1 cellular context compared by ENCODE assay signal in genomic region chr6:26156105-26156849, GRCh38.
TF ChIP-seq lines count a peak whose summit lies in the region.

No MANE protein-coding gene starts in this region.

TF ChIP-seq in HepG2, 621 proteins besides CTCF, POLR2A, EP300 and RAD21 (continued from another document and continues in another):
- TF ChIP-seq ZGPAT (CRISPR knock-in tag; IDR thresholded peaks at IDR 0.05) (peak; percentile 91), POLR2G (IDR thresholded peaks at IDR 0.05; ENCODE audit: low read depth, low read length) (peak; percentile 99), ZNF562 (CRISPR knock-in tag; IDR thresholded peaks at IDR 0.05; ENCODE audit: borderline replicate concordance) (peak; percentile 85), ZNF75D (CRISPR knock-in tag; IDR thresholded peaks at IDR 0.05; ENCODE audit: borderline replicate concordance) (peak; percentile 66; the same call in 1 of the 2 replicates), ZBTB25 (CRISPR knock-in tag; IDR thresholded peaks at IDR 0.05) (peak; percentile 79; the same call in 1 of the 2 replicates), SMAD3 (CRISPR knock-in tag; IDR thresholded peaks at IDR 0.05) (peak; percentile 91; the same call in 1 of the 2 replicates), ZNF569 (CRISPR knock-in tag; IDR thresholded peaks at IDR 0.05; ENCODE audit: borderline replicate concordance) (no peak), MIER3 (CRISPR knock-in tag; IDR thresholded peaks at IDR 0.05; ENCODE audit: borderline replicate concordance) (peak; percentile 41), ZBTB21 (CRISPR knock-in tag; IDR thresholded peaks at IDR 0.05) (peak; percentile 49; the same call in 1 of the 2 replicates), MNT (IDR thresholded peaks at IDR 0.05) (no peak), ZNF143 (CRISPR knock-in tag; IDR thresholded peaks at IDR 0.05) (no peak; the same call in 1 of the 2 replicates), CHD4 (IDR thresholded peaks at IDR 0.05; ENCODE audit: borderline replicate concordance, low read length) (no peak), SOX13 (IDR thresholded peaks at IDR 0.05) (peak; percentile 67; the same call in 1 of the 2 replicates), SOX13 (CRISPR knock-in tag; conservative IDR thresholded peaks at IDR 0.05 in 1 of 2, IDR thresholded peaks at IDR 0.05 in 1 of 2) (peak in 1 of 2 experiments; percentile 70; a peak in 2 of 4 replicates), MXD4 (CRISPR knock-in tag; IDR thresholded peaks at IDR 0.05) (peak; percentile 65), TGIF2 (CRISPR knock-in tag; IDR thresholded peaks at IDR 0.05) (peak; percentile 84), NFKBIZ (CRISPR knock-in tag; IDR thresholded peaks at IDR 0.05) (peak; percentile 85; the same call in 1 of the 2 replicates), TMF1 (CRISPR knock-in tag; IDR thresholded peaks at IDR 0.05; ENCODE audit: low read depth) (peak; percentile 98), ZNF3 (CRISPR knock-in tag; IDR thresholded peaks at IDR 0.05) (no peak), ATAD3A (CRISPR knock-in tag; IDR thresholded peaks at IDR 0.05) (peak; percentile 59; the same call in 1 of the 2 replicates), ZBTB38 (CRISPR knock-in tag; IDR thresholded peaks at IDR 0.05) (peak; percentile 89), ZNF547 (CRISPR knock-in tag; IDR thresholded peaks at IDR 0.05) (peak; percentile 96), GLMP (CRISPR knock-in tag; IDR thresholded peaks at IDR 0.05; ENCODE audit: borderline replicate concordance) (no peak), ZNF142 (CRISPR knock-in tag; IDR thresholded peaks at IDR 0.05) (peak; percentile 91), NFE2L1 (CRISPR knock-in tag; IDR thresholded peaks at IDR 0.05; ENCODE audit: borderline replicate concordance) (peak; percentile 82), ZNF225 (CRISPR knock-in tag; IDR thresholded peaks at IDR 0.05) (peak; percentile 98), ZNF816 (CRISPR knock-in tag; IDR thresholded peaks at IDR 0.05; ENCODE audit: borderline replicate concordance) (peak; percentile 91; the same call in 1 of the 2 replicates), ZNF790 (CRISPR knock-in tag; IDR thresholded peaks at IDR 0.05; ENCODE audit: borderline replicate concordance) (peak; percentile 94), MED8 (CRISPR knock-in tag; IDR thresholded peaks at IDR 0.05; ENCODE audit: insufficient replicate concordance) (peak; percentile 99)
- TF ChIP-seq, protein P1, sequence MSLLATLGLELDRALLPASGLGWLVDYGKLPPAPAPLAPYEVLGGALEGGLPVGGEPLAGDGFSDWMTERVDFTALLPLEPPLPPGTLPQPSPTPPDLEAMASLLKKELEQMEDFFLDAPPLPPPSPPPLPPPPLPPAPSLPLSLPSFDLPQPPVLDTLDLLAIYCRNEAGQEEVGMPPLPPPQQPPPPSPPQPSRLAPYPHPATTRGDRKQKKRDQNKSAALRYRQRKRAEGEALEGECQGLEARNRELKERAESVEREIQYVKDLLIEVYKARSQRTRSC (CRISPR knock-in tag; IDR thresholded peaks at IDR 0.05; ENCODE audit: low read depth): peak; percentile 93; the same call in 1 of the 2 replicates
- TF ChIP-seq, protein P2, sequence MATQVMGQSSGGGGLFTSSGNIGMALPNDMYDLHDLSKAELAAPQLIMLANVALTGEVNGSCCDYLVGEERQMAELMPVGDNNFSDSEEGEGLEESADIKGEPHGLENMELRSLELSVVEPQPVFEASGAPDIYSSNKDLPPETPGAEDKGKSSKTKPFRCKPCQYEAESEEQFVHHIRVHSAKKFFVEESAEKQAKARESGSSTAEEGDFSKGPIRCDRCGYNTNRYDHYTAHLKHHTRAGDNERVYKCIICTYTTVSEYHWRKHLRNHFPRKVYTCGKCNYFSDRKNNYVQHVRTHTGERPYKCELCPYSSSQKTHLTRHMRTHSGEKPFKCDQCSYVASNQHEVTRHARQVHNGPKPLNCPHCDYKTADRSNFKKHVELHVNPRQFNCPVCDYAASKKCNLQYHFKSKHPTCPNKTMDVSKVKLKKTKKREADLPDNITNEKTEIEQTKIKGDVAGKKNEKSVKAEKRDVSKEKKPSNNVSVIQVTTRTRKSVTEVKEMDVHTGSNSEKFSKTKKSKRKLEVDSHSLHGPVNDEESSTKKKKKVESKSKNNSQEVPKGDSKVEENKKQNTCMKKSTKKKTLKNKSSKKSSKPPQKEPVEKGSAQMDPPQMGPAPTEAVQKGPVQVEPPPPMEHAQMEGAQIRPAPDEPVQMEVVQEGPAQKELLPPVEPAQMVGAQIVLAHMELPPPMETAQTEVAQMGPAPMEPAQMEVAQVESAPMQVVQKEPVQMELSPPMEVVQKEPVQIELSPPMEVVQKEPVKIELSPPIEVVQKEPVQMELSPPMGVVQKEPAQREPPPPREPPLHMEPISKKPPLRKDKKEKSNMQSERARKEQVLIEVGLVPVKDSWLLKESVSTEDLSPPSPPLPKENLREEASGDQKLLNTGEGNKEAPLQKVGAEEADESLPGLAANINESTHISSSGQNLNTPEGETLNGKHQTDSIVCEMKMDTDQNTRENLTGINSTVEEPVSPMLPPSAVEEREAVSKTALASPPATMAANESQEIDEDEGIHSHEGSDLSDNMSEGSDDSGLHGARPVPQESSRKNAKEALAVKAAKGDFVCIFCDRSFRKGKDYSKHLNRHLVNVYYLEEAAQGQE (IDR thresholded peaks at IDR 0.05; ENCODE audit: borderline replicate concordance in 1 of 2, low read depth in 1 of 2, low read length in 2 of 2): peak; percentile 31 to 84
- TF ChIP-seq, protein P3, sequence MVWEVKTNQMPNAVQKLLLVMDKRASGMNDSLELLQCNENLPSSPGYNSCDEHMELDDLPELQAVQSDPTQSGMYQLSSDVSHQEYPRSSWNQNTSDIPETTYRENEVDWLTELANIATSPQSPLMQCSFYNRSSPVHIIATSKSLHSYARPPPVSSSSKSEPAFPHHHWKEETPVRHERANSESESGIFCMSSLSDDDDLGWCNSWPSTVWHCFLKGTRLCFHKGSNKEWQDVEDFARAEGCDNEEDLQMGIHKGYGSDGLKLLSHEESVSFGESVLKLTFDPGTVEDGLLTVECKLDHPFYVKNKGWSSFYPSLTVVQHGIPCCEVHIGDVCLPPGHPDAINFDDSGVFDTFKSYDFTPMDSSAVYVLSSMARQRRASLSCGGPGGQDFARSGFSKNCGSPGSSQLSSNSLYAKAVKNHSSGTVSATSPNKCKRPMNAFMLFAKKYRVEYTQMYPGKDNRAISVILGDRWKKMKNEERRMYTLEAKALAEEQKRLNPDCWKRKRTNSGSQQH (CRISPR knock-in tag; IDR thresholded peaks at IDR 0.05; ENCODE audit: low read depth): peak; percentile 78; the same call in 1 of the 2 replicates
- TF ChIP-seq, protein P4, sequence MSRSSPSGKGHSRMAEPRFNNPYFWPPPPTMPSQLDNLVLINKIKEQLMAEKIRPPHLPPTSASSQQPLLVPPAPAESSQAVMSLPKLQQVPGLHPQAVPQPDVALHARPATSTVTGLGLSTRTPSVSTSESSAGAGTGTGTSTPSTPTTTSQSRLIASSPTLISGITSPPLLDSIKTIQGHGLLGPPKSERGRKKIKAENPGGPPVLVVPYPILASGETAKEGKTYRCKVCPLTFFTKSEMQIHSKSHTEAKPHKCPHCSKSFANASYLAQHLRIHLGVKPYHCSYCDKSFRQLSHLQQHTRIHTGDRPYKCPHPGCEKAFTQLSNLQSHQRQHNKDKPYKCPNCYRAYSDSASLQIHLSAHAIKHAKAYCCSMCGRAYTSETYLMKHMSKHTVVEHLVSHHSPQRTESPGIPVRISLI (CRISPR knock-in tag; IDR thresholded peaks at IDR 0.05; ENCODE audit: borderline replicate concordance): peak; percentile 56; the same call in 1 of the 2 replicates
